ENCODE assay signal across 1 cellular context in genomic region chr2:230905448-230906430, GRCh38.
TF ChIP-seq lines count a peak whose summit lies in the region.

No MANE protein-coding gene starts in this region.

TF ChIP-seq in HCT116, 20 proteins besides CTCF, POLR2A, EP300 and RAD21 (continued from another document):
- TF ChIP-seq MAX (IDR thresholded peaks at IDR 0.05) (peak; percentile 96), SIN3A (IDR thresholded peaks at IDR 0.05; ENCODE audit: low read depth) (peak; percentile 76), CEBPB (IDR thresholded peaks at IDR 0.05; ENCODE audit: low read depth) (peak; percentile 69; the same call in 1 of the 2 replicates), JUND (IDR thresholded peaks at IDR 0.05) (peak; percentile 83)
